In the genomic region with DNA sequence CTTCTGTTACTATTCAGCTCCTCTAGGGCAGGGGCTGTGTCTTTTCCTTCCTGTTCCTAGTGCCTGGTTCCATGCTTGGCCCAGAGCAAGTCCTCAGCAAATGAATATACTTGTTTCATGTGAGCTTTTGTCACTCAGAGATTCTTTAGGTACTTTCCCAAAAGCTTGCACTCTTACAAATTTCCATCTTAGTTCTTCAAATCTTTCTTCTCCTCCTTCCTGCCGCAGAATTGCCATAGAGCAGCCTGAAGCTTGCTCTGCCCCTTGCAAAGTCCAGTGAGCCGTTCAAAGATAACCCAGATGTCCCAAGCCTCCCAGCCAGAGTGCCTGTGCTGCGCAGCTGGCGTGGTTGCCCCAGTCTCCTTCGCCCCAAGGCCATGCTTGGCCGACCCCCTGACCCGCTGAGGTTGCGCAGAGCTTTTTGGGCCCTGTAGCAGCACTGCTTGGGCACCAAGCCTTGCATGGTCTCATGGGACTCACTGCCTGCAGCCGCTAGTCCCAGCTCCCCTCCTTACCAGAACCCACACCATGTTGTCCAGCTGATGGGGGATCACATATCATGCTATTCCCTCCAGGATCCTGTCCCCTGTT, we compare ENCODE assay signal across 11 cellular contexts. TPM values are rescaled to one million over a fixed set of nuclear protein-coding genes. Genes with fewer than 3 reads are reported as not detected.
DNase-seq lines count a peak whose midpoint lies in the region; ATAC-seq, FAIRE-seq and TF ChIP-seq lines count a peak whose summit lies in the region.
"Had no signal": no experiment of that assay in that cellular context is flagged by ENCODE, and none has a peak within 500 bp of the region (broad histone marks: within the 10 kb centered on the region; RNA-seq: fewer than 3 reads in every experiment).

No MANE protein-coding gene starts in this region.

- H3K9me3 Mint-ChIP-seq in activated naive CD4-positive, alpha-beta T cell treated with anti-CD3 and anti-CD28 coated beads for 36 hours = peaks cover 3% of the 10 kb centered on the region
- peaks cover 5% of the 10 kb centered on the region for H3K9me3 Mint-ChIP-seq in nephron

- H3K4me1 ChIP-seq in upper lobe of right lung = peaks cover 58% of the 10 kb centered on the region

- peak overlapping the region; percentile 73 for H3K27ac Mint-ChIP-seq in activated naive CD4-positive, alpha-beta T cell treated with anti-CD3 and anti-CD28 coated beads for 36 hours
- peak overlapping the region; percentile 62 to 89 (median 87) for H3K27ac Mint-ChIP-seq in nephron

- in situ Hi-C loops in brain microvascular endothelial cell (cut with HindIII; ENCODE audit: low pct_ligation_motif_present, low sequenced_read_pairs) = no loop called here

- peak; percentile 39 for DNase-seq in activated naive CD4-positive, alpha-beta T cell treated with anti-CD3 and anti-CD28 coated beads for 36 hours
- DNase-seq in activated naive CD4-positive, alpha-beta T cell treated with anti-CD3 and anti-CD28 coated beads, Interleukin-2, amount 50 U/mL, for 16 hours = no peak
- DNase-seq in brain microvascular endothelial cell (no peak), upper lobe of right lung (peak; percentile 13), DMS53 treated with DMSO at 0.1 percent for 48 hours (lab: John Stamatoyannopoulos, UW; ENCODE audit: unreplicated experiment) (no peak), RCC 7860 (ENCODE audit: low spot score) (no peak)
- DNase-seq: activated CD8-positive, alpha-beta memory T cell treated with anti-CD3 and anti-CD28 coated beads, Interleukin-2, amount 50 U/mL, for 4 hours; effector CD8-positive, alpha-beta T cell; NCI-H1436 had no signal

- intact Hi-C loops in activated naive CD4-positive, alpha-beta T cell treated with anti-CD3 and anti-CD28 coated beads for 36 hours (cut with micrococcal nuclease) = loop anchor here (1.0 to 2.0 kb wide), 3 partner anchors 20 to 64 kb away; partner anchors contain the start of gene CHST3
- intact Hi-C loops in upper lobe of right lung (cut with DNase I) = no loop called here

- H3K9me3 ChIP-seq in upper lobe of right lung = no peaks in the 10 kb centered on the region

- TF ChIP-seq CTCF in brain microvascular endothelial cell (IDR thresholded peaks at IDR 0.05; ENCODE audit: low read depth, low read length, missing control alignments) = no peak
- TF ChIP-seq CTCF in nephron (IDR thresholded peaks at IDR 0.05; ENCODE audit: unreplicated experiment in 3 of 3) = no peak
- no peak for TF ChIP-seq CTCF in upper lobe of right lung (IDR thresholded peaks at IDR 0.05)

- H3K27ac ChIP-seq in brain microvascular endothelial cell = peak overlapping the region; percentile 53
- no peak overlapping the region for H3K27ac ChIP-seq in upper lobe of right lung

- H3K27me3 ChIP-seq in brain microvascular endothelial cell (replicated peaks) = no peaks in the 10 kb centered on the region
- no peaks in the 10 kb centered on the region for H3K27me3 ChIP-seq in upper lobe of right lung

- H3K4me3 Mint-ChIP-seq in activated naive CD4-positive, alpha-beta T cell treated with anti-CD3 and anti-CD28 coated beads for 36 hours = peak overlapping the region; percentile 3
- peak overlapping the region in 1 of 3 experiments; percentile 0 for H3K4me3 Mint-ChIP-seq in nephron

- no peak overlapping the region for H3K4me3 ChIP-seq in brain microvascular endothelial cell (ENCODE audit: low read depth, low read length)
- H3K4me3 ChIP-seq in upper lobe of right lung = no peak overlapping the region

- ATAC-seq in upper lobe of right lung (no peak), GM19455 (IDR thresholded peaks at IDR 0.05; ENCODE audit: unreplicated experiment) (no peak)

- H3K27me3 Mint-ChIP-seq in activated naive CD4-positive, alpha-beta T cell treated with anti-CD3 and anti-CD28 coated beads for 36 hours (ENCODE audit: low read depth) = no peaks in the 10 kb centered on the region
- H3K27me3 Mint-ChIP-seq in nephron (ENCODE audit: low read depth) = no peaks in the 10 kb centered on the region

- H3K4me1 Mint-ChIP-seq in activated naive CD4-positive, alpha-beta T cell treated with anti-CD3 and anti-CD28 coated beads for 36 hours (ENCODE audit: low read depth) = peaks cover 22% of the 10 kb centered on the region
- peaks cover 73% of the 10 kb centered on the region for H3K4me1 Mint-ChIP-seq in nephron

- no peak for FAIRE-seq in RCC 7860 (lab: Jason Lieb, UNC)

- H3K36me3 ChIP-seq in brain microvascular endothelial cell (replicated peaks) (no peaks in the 10 kb centered on the region), upper lobe of right lung (no peaks in the 10 kb centered on the region)

- H3K36me3 Mint-ChIP-seq in activated naive CD4-positive, alpha-beta T cell treated with anti-CD3 and anti-CD28 coated beads for 36 hours (ENCODE audit: low read depth) = no peaks in the 10 kb centered on the region
- H3K36me3 Mint-ChIP-seq in nephron (ENCODE audit: low read depth) = peaks cover 8% of the 10 kb centered on the region

- CTCF ChIA-PET in activated naive CD4-positive, alpha-beta T cell treated with anti-CD3 and anti-CD28 coated beads for 36 hours (lab: Charles Lee) = interaction anchor here (0.9 to 4.5 kb wide), 12 partner anchors 11 to 107 kb away, joined by 3 to 19 read pairs (median 4); no protein-coding TSS in a partner anchor

RNA-seq across cellular contexts. Expression of gene CHST3, which starts 20.7 kb away (rescaled TPM):
- under 1 TPM; 0.55 to 0.57 TPM for total RNA-seq in activated naive CD4-positive, alpha-beta T cell treated with anti-CD3 and anti-CD28 coated beads for 36 hours
- 15.6 TPM for total RNA-seq in upper lobe of right lung

Comparison
In these comparisons a context has a peak if more than half of its experiments do, and no peak if none do; other contexts are left out.
1. DNase-seq: peak in activated naive CD4-positive, alpha-beta T cell treated with anti-CD3 and anti-CD28 coated beads for 36 hours (single experiment) and upper lobe of right lung (single experiment); none in activated naive CD4-positive, alpha-beta T cell treated with anti-CD3 and anti-CD28 coated beads, Interleukin-2, amount 50 U/mL, for 16 hours (single experiment), brain microvascular endothelial cell (single experiment), DMS53 treated with DMSO at 0.1 percent for 48 hours (single experiment) and RCC 7860 (single experiment).
2. RNA of gene CHST3, which starts 20.7 kb away (total RNA-seq): 15.6 TPM in upper lobe of right lung (single experiment); 0.55 to 0.57 TPM in activated naive CD4-positive, alpha-beta T cell treated with anti-CD3 and anti-CD28 coated beads for 36 hours; every median in the first group is over 10 times any median in the second.